In genomic region chr19:46513461-46514236, GRCh38 we compare ENCODE assay signal across 8 cellular contexts. TPM values are rescaled to one million over a fixed set of nuclear protein-coding genes. Genes with fewer than 3 reads are reported as not detected.
DNase-seq lines count a peak whose midpoint lies in the region; ATAC-seq lines count a peak whose summit lies in the region.

No MANE protein-coding gene starts in this region.

- H3K36me3 ChIP-seq in skeletal muscle satellite cell (ENCODE audit: insufficient read depth, low read length) = no peaks in the 10 kb centered on the region

- no peaks in the 10 kb centered on the region for H3K27me3 ChIP-seq in skeletal muscle satellite cell (ENCODE audit: control insufficient read depth, insufficient read depth, low read length)

- ATAC-seq in GM19463 (IDR thresholded peaks at IDR 0.05; ENCODE audit: unreplicated experiment) = no peak
- ATAC-seq in GM18868 (IDR thresholded peaks at IDR 0.05; ENCODE audit: unreplicated experiment) = no peak

- H3K9me3 ChIP-seq in skeletal muscle satellite cell (replicated peaks; ENCODE audit: low read length) = peaks cover 2% of the 10 kb centered on the region

- H3K4me3 ChIP-seq in skeletal muscle satellite cell (ENCODE audit: low read length) = no peak overlapping the region

- peak overlapping the region; percentile 17 for H3K4me2 ChIP-seq in skeletal muscle satellite cell (ENCODE audit: low read length)

- DNase-seq in G401 (ENCODE audit: low spot score) = peak; percentile 61
- peak; percentile 75 for DNase-seq in NAMALWA (ENCODE audit: low spot score)
- peak in 4 of 5 experiments; percentile 38 to 76 (median 66) for DNase-seq in T-helper 2 cell
- peak in 51 of 56 donors; percentile 17 to 85 (median 58) for DNase-seq in amygdala (lab: John Stamatoyannopoulos, UW)
- peak; percentile 79 for DNase-seq in hepatic stellate cell (ENCODE audit: low spot score)

- peaks cover 4% of the 10 kb centered on the region for H3K4me1 ChIP-seq in skeletal muscle satellite cell (ENCODE audit: control insufficient read depth, insufficient read depth, low read length)

- in situ Hi-C loops in G401 (cut with HindIII; ENCODE audit: low sequenced_read_pairs) = no loop called here

- peak overlapping the region; percentile 7 for H3K9ac ChIP-seq in skeletal muscle satellite cell (ENCODE audit: low read depth, low read length)

RNA-seq across cellular contexts. Expression of gene PNMA8B, which starts 18.0 kb away (rescaled TPM):
- total RNA-seq in G401 (2014; rRNA removed; shearing (Covaris generic)) = not detected in 2 replicates
- total RNA-seq in skeletal muscle satellite cell (2012; rRNA removed) = 0.22 and 0.76 TPM in 2 replicates

RNA-seq across cellular contexts. Expression of gene PNMA8A, which starts 42.3 kb away (rescaled TPM):
- 40.3 and 40.5 TPM in 2 replicates for total RNA-seq in G401 (2014; rRNA removed; shearing (Covaris generic))
- 1.5 and 5.3 TPM in 2 replicates for total RNA-seq in skeletal muscle satellite cell (2012; rRNA removed)
